ENCODE assay signal across 14 cellular contexts in the genomic region with DNA sequence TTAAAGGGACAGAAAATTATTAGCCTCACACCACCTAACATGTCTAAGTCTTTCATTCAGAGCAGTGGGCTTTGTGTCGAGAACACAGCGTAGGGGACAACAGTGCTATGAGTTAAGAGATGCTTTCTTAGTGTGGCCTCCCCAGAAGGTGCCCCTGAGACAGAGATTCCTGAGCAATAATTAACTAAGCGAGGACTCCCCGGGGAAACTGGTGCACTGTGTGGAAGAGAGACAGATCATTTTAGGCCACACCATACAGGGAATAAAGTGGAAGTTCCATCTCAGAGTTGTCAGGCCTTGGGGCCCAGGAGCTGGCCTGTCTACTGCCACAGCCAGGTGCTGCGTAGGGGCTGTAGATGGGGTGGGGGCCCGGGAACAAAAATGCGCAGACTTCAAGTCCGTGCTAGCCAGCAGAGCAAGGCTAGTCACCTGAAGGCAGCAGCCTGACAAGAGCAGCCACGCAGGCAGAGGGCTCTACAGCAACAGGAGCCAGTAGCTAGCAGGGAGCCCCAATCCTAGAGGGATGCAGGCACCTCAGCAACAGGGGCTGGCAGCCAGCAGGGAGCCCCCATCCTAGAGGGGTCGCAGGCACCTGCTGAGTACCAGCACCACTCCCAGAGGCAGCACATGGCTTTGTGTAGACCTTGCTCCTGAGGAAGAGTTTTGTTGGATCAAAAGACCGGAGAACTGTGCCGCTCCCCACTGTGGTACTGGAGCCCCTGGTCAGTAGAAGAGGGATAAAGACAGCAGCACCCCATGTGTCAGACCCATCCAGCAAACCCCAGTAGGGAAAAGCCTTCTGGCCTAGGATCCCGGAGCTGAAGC.
DNase-seq lines count a peak whose midpoint lies in the region; ATAC-seq and TF ChIP-seq lines count a peak whose summit lies in the region.
"Had no signal": no experiment of that assay in that cellular context is flagged by ENCODE, and none has a peak within 500 bp of the region (broad histone marks: within the 10 kb centered on the region; RNA-seq: fewer than 3 reads in every experiment).

No MANE protein-coding gene starts in this region.

- TF ChIP-seq POLR2A in sigmoid colon (IDR thresholded peaks at IDR 0.05) (no peak), ovary (IDR thresholded peaks at IDR 0.05) (no peak)

- peaks cover 8% of the 10 kb centered on the region for H3K27me3 ChIP-seq in endodermal cell (ENCODE audit: control insufficient read depth, insufficient read depth, low read length, poor library complexity, severe bottlenecking)
- no peaks in the 10 kb centered on the region for H3K27me3 ChIP-seq in sigmoid colon
- no peaks in the 10 kb centered on the region for H3K27me3 ChIP-seq in brain microvascular endothelial cell (replicated peaks)
- no peaks in the 10 kb centered on the region for H3K27me3 ChIP-seq in ovary

- H3K4me1 Mint-ChIP-seq in endodermal cell: peaks cover 25% of the 10 kb centered on the region
- H3K4me1 Mint-ChIP-seq: CD4-positive, CD25-positive, alpha-beta regulatory T cell had no signal

- intact Hi-C loops in cardiac septum (cut with DNase I): no loop called here
- intact Hi-C loops in Right ventricle myocardium superior (cut with DNase I): no loop called here
- intact Hi-C loops in sigmoid colon (cut with DNase I): no loop called here
- intact Hi-C loops in left colon (cut with DNase I, micrococcal nuclease): no loop called here
- intact Hi-C loops in ovary (cut with DNase I): no loop called here

- no peak overlapping the region for H3K9ac ChIP-seq in endodermal cell (ENCODE audit: extremely low read depth, low read length, poor library complexity, severe bottlenecking)

- TF ChIP-seq EP300 in sigmoid colon (IDR thresholded peaks at IDR 0.05): no peak
- TF ChIP-seq EP300 in ovary (IDR thresholded peaks at IDR 0.05): no peak

- TF ChIP-seq CTCF in endodermal cell (conservative IDR thresholded peaks at IDR 0.05) (no peak), sigmoid colon (IDR thresholded peaks at IDR 0.05) (no peak), brain microvascular endothelial cell (IDR thresholded peaks at IDR 0.05; ENCODE audit: low read depth, low read length, missing control alignments) (no peak), ovary (IDR thresholded peaks at IDR 0.05) (no peak)

- H3K4me3 Mint-ChIP-seq in endodermal cell: no peak overlapping the region
- H3K4me3 Mint-ChIP-seq: CD4-positive, CD25-positive, alpha-beta regulatory T cell had no signal

- ATAC-seq in Right ventricle myocardium superior (ENCODE audit: poor library complexity) (no peak), left colon (no peak)

- DNase-seq in cardiac septum (ENCODE audit: low spot score): peak; percentile 38
- DNase-seq in Right ventricle myocardium superior: no peak
- peak; percentile 19 for DNase-seq in endodermal cell
- DNase-seq in mesenteric fat pad (ENCODE audit: low spot score): peak; percentile 59
- DNase-seq in sigmoid colon: peak; percentile 35
- DNase-seq in brain microvascular endothelial cell: no peak
- no peak for DNase-seq in left colon
- DNase-seq in ovary: no peak
- DNase-seq: Calu3; CD4-positive, CD25-positive, alpha-beta regulatory T cell; DMS 273 treated with DMSO at 0.1 percent for 48 hours; HCEC 1CT; IMR-90 had no signal

- no peaks in the 10 kb centered on the region for H3K36me3 Mint-ChIP-seq in endodermal cell (ENCODE audit: low read depth)
- H3K36me3 Mint-ChIP-seq: CD4-positive, CD25-positive, alpha-beta regulatory T cell had no signal

- H3K9me3 ChIP-seq in endodermal cell (ENCODE audit: control insufficient read depth, low read length) (no peaks in the 10 kb centered on the region), sigmoid colon (no peaks in the 10 kb centered on the region), ovary (no peaks in the 10 kb centered on the region)

- H3K27ac ChIP-seq in endodermal cell (ENCODE audit: low read depth, low read length) (no peak overlapping the region), sigmoid colon (no peak overlapping the region), brain microvascular endothelial cell (no peak overlapping the region), ovary (no peak overlapping the region)
- H3K27ac ChIP-seq: 22Rv1 had no signal

- H3K36me3 ChIP-seq in endodermal cell (ENCODE audit: control insufficient read depth, insufficient read depth, low read length): no peaks in the 10 kb centered on the region
- no peaks in the 10 kb centered on the region for H3K36me3 ChIP-seq in sigmoid colon
- no peaks in the 10 kb centered on the region for H3K36me3 ChIP-seq in brain microvascular endothelial cell (replicated peaks)
- H3K36me3 ChIP-seq in ovary: no peaks in the 10 kb centered on the region

- WGBS in endodermal cell (ENCODE audit: insufficient coverage in 1 of 2, insufficient read length in 1 of 2), 2 experiments: 89 to 90% methylated on average over 9 to 13 of the region's 13 CpGs
- 54 to 75% methylated on average over 13 of the region's 13 CpGs for WGBS in sigmoid colon, 2 donors
- 72 to 82% (median 79%) methylated on average over 13 of the region's 13 CpGs for WGBS in ovary, 3 donors

- H3K4me1 ChIP-seq in endodermal cell (ENCODE audit: control insufficient read depth, insufficient read depth, low read length): no peaks in the 10 kb centered on the region
- H3K4me1 ChIP-seq in sigmoid colon: no peaks in the 10 kb centered on the region
- H3K4me1 ChIP-seq in ovary (ENCODE audit: insufficient read depth): no peaks in the 10 kb centered on the region

- H3K4me3 ChIP-seq in endodermal cell (ENCODE audit: low read length) (no peak overlapping the region), sigmoid colon (no peak overlapping the region), brain microvascular endothelial cell (ENCODE audit: low read depth, low read length) (no peak overlapping the region), ovary (no peak overlapping the region)

- no peak overlapping the region for H3K27ac Mint-ChIP-seq in endodermal cell
- H3K27ac Mint-ChIP-seq: CD4-positive, CD25-positive, alpha-beta regulatory T cell had no signal

- in situ Hi-C loops in brain microvascular endothelial cell (cut with HindIII; ENCODE audit: low pct_ligation_motif_present, low sequenced_read_pairs): no loop called here

- no peaks in the 10 kb centered on the region for H3K9me3 Mint-ChIP-seq in endodermal cell
- H3K9me3 Mint-ChIP-seq: CD4-positive, CD25-positive, alpha-beta regulatory T cell had no signal

- H3K27me3 Mint-ChIP-seq in endodermal cell (ENCODE audit: insufficient read depth): peaks cover 15% of the 10 kb centered on the region

Comparison
In these comparisons a context has a peak if more than half of its experiments do, and no peak if none do; other contexts are left out.
1. DNase-seq: peak in cardiac septum (single experiment), endodermal cell (single experiment), mesenteric fat pad (single experiment) and sigmoid colon (single experiment); none in Right ventricle myocardium superior (single experiment), brain microvascular endothelial cell (single experiment), left colon (0 of 2) and ovary (0 of 5).